In genomic region chr6:113848280-113848679, GRCh38 we compare ENCODE assay signal across 18 cellular contexts. TPM values are rescaled to one million over a fixed set of nuclear protein-coding genes. Genes with fewer than 3 reads are reported as not detected.
DNase-seq lines count a peak whose midpoint lies in the region; ATAC-seq, FAIRE-seq and TF ChIP-seq lines count a peak whose summit lies in the region.
"Had no signal": no experiment of that assay in that cellular context is flagged by ENCODE, and none has a peak within 500 bp of the region (broad histone marks: within the 10 kb centered on the region; RNA-seq: fewer than 3 reads in every experiment).

No MANE protein-coding gene starts in this region.

- no peak for TF ChIP-seq EP300 in SK-N-SH (IDR thresholded peaks at IDR 0.05; ENCODE audit: borderline replicate concordance in 1 of 2, low read depth in 1 of 2, low read length in 1 of 2)

- peaks cover 18% of the 10 kb centered on the region for H3F3A ChIP-seq in SK-N-SH (replicated peaks; ENCODE audit: insufficient read depth)

- H3K27ac Mint-ChIP-seq in naive thymus-derived CD4-positive, alpha-beta T cell = no peak overlapping the region
- H3K27ac Mint-ChIP-seq: CD4-positive, alpha-beta memory T cell; H9; HFFc6 had no signal

- peaks cover 0 to 4% (median 0%) of the 10 kb centered on the region in 11 donors for H3K9me3 Mint-ChIP-seq in naive thymus-derived CD4-positive, alpha-beta T cell
- H3K9me3 Mint-ChIP-seq: CD4-positive, alpha-beta memory T cell; H9; HFFc6 had no signal

- POLR2A ChIA-PET in HEK293 (lab: Yijun Ruan, JAX) = interaction anchor here (2.0 kb wide), 1 partner anchor 10 kb away, joined by 8 read pairs; no protein-coding TSS in a partner anchor
- POLR2A ChIA-PET in SK-N-SH (lab: Yijun Ruan, JAX) = no interaction called here
- POLR2A ChIA-PET in endothelial cell of umbilical vein (lab: Charles Lee) = no interaction called here
- POLR2A ChIA-PET in naive thymus-derived CD4-positive, alpha-beta T cell (lab: Charles Lee) = no interaction called here

- peaks cover 37 to 61% (median 49%) of the 10 kb centered on the region in 5 donors for H3K27me3 Mint-ChIP-seq in naive thymus-derived CD4-positive, alpha-beta T cell

- no peak for ATAC-seq in naive thymus-derived CD4-positive, alpha-beta T cell
- ATAC-seq in HG02610 (IDR thresholded peaks at IDR 0.05; ENCODE audit: unreplicated experiment) (no peak), GM18519 (IDR thresholded peaks at IDR 0.05; ENCODE audit: low FRiP score, unreplicated experiment) (no peak)
- ATAC-seq: A549 had no signal

- H3K9me3 ChIP-seq in HEK293 (ENCODE audit: control insufficient read depth, insufficient read depth, low read depth, low read length) = no peaks in the 10 kb centered on the region
- no peaks in the 10 kb centered on the region for H3K9me3 ChIP-seq in SK-N-SH
- no peaks in the 10 kb centered on the region for H3K9me3 ChIP-seq in endothelial cell of umbilical vein (replicated peaks; ENCODE audit: control insufficient read depth, insufficient read depth, low read length)
- no peaks in the 10 kb centered on the region for H3K9me3 ChIP-seq in naive thymus-derived CD4-positive, alpha-beta T cell (ENCODE audit: control insufficient read depth in 2 of 3, low read length in 3 of 3)
- H3K9me3 ChIP-seq: A549, BE2C had no signal

- no peak overlapping the region for H3K4me2 ChIP-seq in SK-N-SH
- no peak overlapping the region for H3K4me2 ChIP-seq in endothelial cell of umbilical vein (ENCODE audit: insufficient read depth, low read length)
- H3K4me2 ChIP-seq: A549 had no signal

- no peaks in the 10 kb centered on the region for H3K4me1 Mint-ChIP-seq in naive thymus-derived CD4-positive, alpha-beta T cell
- H3K4me1 Mint-ChIP-seq: CD4-positive, alpha-beta memory T cell had no signal

- H3K27ac ChIP-seq in HEK293 (ENCODE audit: extremely low read depth, low read depth, low read length) = no peak overlapping the region
- peak overlapping the region in 1 of 2 experiments; percentile 69; a peak in 1 of 4 replicates for H3K27ac ChIP-seq in SK-N-SH (ENCODE audit: low read depth in 2 of 2, low read length in 1 of 2)
- no peak overlapping the region for H3K27ac ChIP-seq in endothelial cell of umbilical vein (ENCODE audit: insufficient read depth, low read depth, low read length)
- no peak overlapping the region for H3K27ac ChIP-seq in naive thymus-derived CD4-positive, alpha-beta T cell (ENCODE audit: low read depth, low read length)
- H3K27ac ChIP-seq: A549, C4-2B, HL-60 had no signal

- H3K9ac ChIP-seq in SK-N-SH (no peak overlapping the region), endothelial cell of umbilical vein (replicated peaks; ENCODE audit: extremely low read depth, insufficient read depth, low read length) (no peak overlapping the region)

- no peak overlapping the region for H2AFZ ChIP-seq in SK-N-SH (ENCODE audit: low read depth)
- no peak overlapping the region for H2AFZ ChIP-seq in endothelial cell of umbilical vein (ENCODE audit: low read depth, low read length)

- no peak overlapping the region for H3K4me3 ChIP-seq in HEK293 (ENCODE audit: low read depth, low read length)
- no peak overlapping the region for H3K4me3 ChIP-seq in SK-N-SH (ENCODE audit: low read depth in 2 of 2, low read length in 1 of 2)
- H3K4me3 ChIP-seq in endothelial cell of umbilical vein (replicated peaks in 1 of 3; ENCODE audit: insufficient read depth in 1 of 3, low read depth in 1 of 3, low read length in 3 of 3) = no peak overlapping the region
- no peak overlapping the region for H3K4me3 ChIP-seq in naive thymus-derived CD4-positive, alpha-beta T cell (ENCODE audit: low read length)
- H3K4me3 ChIP-seq: A549 had no signal

- TF ChIP-seq POLR2A in endothelial cell of umbilical vein (IDR thresholded peaks at IDR 0.05; ENCODE audit: low read depth, low read length) = no peak

- H3K36me3 Mint-ChIP-seq in naive thymus-derived CD4-positive, alpha-beta T cell = no peaks in the 10 kb centered on the region
- H3K36me3 Mint-ChIP-seq: CD4-positive, alpha-beta memory T cell had no signal

- H3K4me1 ChIP-seq in HEK293 (ENCODE audit: control insufficient read depth, insufficient read depth, low read length) (no peaks in the 10 kb centered on the region), SK-N-SH (ENCODE audit: control insufficient read depth in 1 of 2, insufficient read depth in 2 of 2, low read depth in 1 of 2, low read length in 1 of 2) (peaks cover 0 to 9% of the 10 kb centered on the region in 2 experiments; a peak in 2 of 4 replicates), endothelial cell of umbilical vein (ENCODE audit: control insufficient read depth, extremely low read depth, insufficient read depth, low read length) (no peaks in the 10 kb centered on the region)
- H3K4me1 ChIP-seq in naive thymus-derived CD4-positive, alpha-beta T cell (ENCODE audit: control insufficient read depth in 2 of 2, insufficient read depth in 2 of 2, low read length in 2 of 2) = no peaks in the 10 kb centered on the region
- H3K4me1 ChIP-seq: A549 had no signal

- H3K79me2 ChIP-seq in SK-N-SH (ENCODE audit: insufficient read depth) (no peaks in the 10 kb centered on the region), endothelial cell of umbilical vein (ENCODE audit: control insufficient read depth, insufficient read depth, low read length) (no peaks in the 10 kb centered on the region)

- no peak overlapping the region for H3K4me3 Mint-ChIP-seq in naive thymus-derived CD4-positive, alpha-beta T cell
- H3K4me3 Mint-ChIP-seq: CD4-positive, alpha-beta memory T cell; H9; HFFc6 had no signal

- CTCF ChIA-PET in HEK293 (lab: Yijun Ruan, JAX) (no interaction called here), SK-N-SH (lab: Yijun Ruan, JAX) (interaction anchor here (1.5 kb wide), 1 partner anchor 11 kb away, joined by 11 read pairs; no protein-coding TSS in a partner anchor), endothelial cell of umbilical vein (lab: Charles Lee) (no interaction called here)
- CTCF ChIA-PET in naive thymus-derived CD4-positive, alpha-beta T cell (lab: Charles Lee) = no interaction called here

- H3K9me2 ChIP-seq in SK-N-SH = no peaks in the 10 kb centered on the region

- no TSS peak for BruUV-seq in endothelial cell of umbilical vein (replicated peaks; lab: Mats Ljungman, UMichigan)

- no peak for TF ChIP-seq RAD21 in SK-N-SH (IDR thresholded peaks at IDR 0.05; ENCODE audit: low read length)

- DNase-seq in SK-N-SH = no peak
- DNase-seq in endothelial cell of umbilical vein (ENCODE audit: low read depth, low spot score) = no peak
- DNase-seq in naive thymus-derived CD4-positive, alpha-beta T cell = no peak
- DNase-seq: BE2C; CD4-positive, alpha-beta memory T cell; COR-L47; GOT3; H9; HFFc6; KBM-7 had no signal

- no peaks in the 10 kb centered on the region for H4K20me1 ChIP-seq in SK-N-SH (ENCODE audit: insufficient read depth)
- H4K20me1 ChIP-seq in endothelial cell of umbilical vein (replicated peaks; ENCODE audit: control insufficient read depth, extremely low read depth, insufficient read depth, low read length) = no peaks in the 10 kb centered on the region

- intact Hi-C loops in endothelial cell of umbilical vein (cut with micrococcal nuclease) = no loop called here
- intact Hi-C loops in naive thymus-derived CD4-positive, alpha-beta T cell (cut with micrococcal nuclease) = no loop called here

- dilution Hi-C loops in endothelial cell of umbilical vein (cut with MboI; ENCODE audit: extremely low pct_ligation_motif_present, low sequenced_read_pairs) = no loop called here

- H3K36me3 ChIP-seq in HEK293 (ENCODE audit: control insufficient read depth in 2 of 2, insufficient read depth in 1 of 2, low read length in 2 of 2) (no peaks in the 10 kb centered on the region), SK-N-SH (replicated peaks in 1 of 2; ENCODE audit: control insufficient read depth in 1 of 2, insufficient read depth in 2 of 2, low read length in 1 of 2) (no peaks in the 10 kb centered on the region), endothelial cell of umbilical vein (ENCODE audit: control insufficient read depth in 2 of 2, extremely low read depth in 1 of 2, insufficient read depth in 2 of 2, low read length in 2 of 2) (no peaks in the 10 kb centered on the region)
- H3K36me3 ChIP-seq in naive thymus-derived CD4-positive, alpha-beta T cell (ENCODE audit: control insufficient read depth in 2 of 3, insufficient read depth in 3 of 3, low read length in 3 of 3) = no peaks in the 10 kb centered on the region
- H3K36me3 ChIP-seq: BE2C had no signal

- no peak for TF ChIP-seq CTCF in HEK293 (tag by site-specific recombination; IDR thresholded peaks at IDR 0.05)
- TF ChIP-seq CTCF in SK-N-SH (IDR thresholded peaks at IDR 0.05) = no peak
- TF ChIP-seq CTCF in endothelial cell of umbilical vein (IDR thresholded peaks at IDR 0.05; ENCODE audit: extremely low read depth in 1 of 2, insufficient read depth in 1 of 2, low read depth in 1 of 2, low read length in 2 of 2) = no peak

- no peaks in the 10 kb centered on the region for H3K9me1 ChIP-seq in endothelial cell of umbilical vein (replicated peaks; ENCODE audit: control insufficient read depth, extremely low read depth, insufficient read depth, low read length)

- H3K27me3 ChIP-seq in SK-N-SH (ENCODE audit: insufficient read depth) = no peaks in the 10 kb centered on the region
- H3K27me3 ChIP-seq in endothelial cell of umbilical vein (ENCODE audit: control insufficient read depth in 2 of 2, insufficient read depth in 2 of 2, low read length in 2 of 2) = no peaks in the 10 kb centered on the region
- H3K27me3 ChIP-seq in naive thymus-derived CD4-positive, alpha-beta T cell (ENCODE audit: control insufficient read depth in 2 of 2, insufficient read depth in 2 of 2, low read length in 2 of 2) = peaks cover 0 to 3% of the 10 kb centered on the region in 2 donors
- H3K27me3 ChIP-seq: BE2C had no signal

- no peak for FAIRE-seq in endothelial cell of umbilical vein (lab: Jason Lieb, UNC)
- FAIRE-seq: A549, GM12891 had no signal

TF ChIP-seq in HEK293, 187 proteins besides CTCF, POLR2A, EP300 and RAD21 (continues in another document):
- TF ChIP-seq ZNF324 (tag by site-specific recombination; IDR thresholded peaks at IDR 0.05) = no peak

TF ChIP-seq in endothelial cell of umbilical vein, 7 proteins besides CTCF, POLR2A, EP300 and RAD21 (continues in another document):
- TF ChIP-seq JUN (IDR thresholded peaks at IDR 0.05; ENCODE audit: borderline replicate concordance, insufficient read depth, insufficient read length, low read depth) = no peak

RNA-seq across cellular contexts. Expression of gene MARCKS, which starts 8.9 kb away (rescaled TPM):
- 54.4 and 61.4 TPM in 2 replicates for polyA plus RNA-seq in SK-N-SH (2012; rRNA removed)
- 60.1 and 82.6 TPM in 2 replicates for polyA plus RNA-seq in SK-N-SH (2012; cell fraction: cytosol; rRNA removed)
- polyA plus RNA-seq in SK-N-SH (2012; cell fraction: nucleus; rRNA removed) = 47.3 and 49.0 TPM in 2 replicates
- total RNA-seq in endothelial cell of umbilical vein = 315 and 320 TPM in 2 replicates
- 49.4 and 59.5 TPM in 2 replicates for polyA plus RNA-seq in endothelial cell of umbilical vein
- polyA plus RNA-seq in endothelial cell of umbilical vein (2011; cell fraction: cytosol; rRNA removed) = 48.1 and 49.8 TPM in 2 replicates
- polyA plus RNA-seq in endothelial cell of umbilical vein (2011; cell fraction: nucleus; rRNA removed) = 29.3 and 49.6 TPM in 2 replicates
- polyA plus RNA-seq in endothelial cell of umbilical vein (2012) = 92.8 and 127 TPM in 2 replicates
- polyA minus RNA-seq in endothelial cell of umbilical vein = 50.2 and 68.0 TPM in 2 replicates
- 0.41 TPM for polyA minus RNA-seq in endothelial cell of umbilical vein (2011; cell fraction: cytosol; rRNA and poly(A)+ RNA removed)
- 47.8 and 63.8 TPM in 2 replicates for polyA minus RNA-seq in endothelial cell of umbilical vein (2011; cell fraction: nucleus; rRNA and poly(A)+ RNA removed)
- 10 to 100 TPM in 1 of 5 experiments, 1 to 10 TPM in 3, under 1 TPM in 1; 0.05 to 31.6 (median 4.7) TPM for total RNA-seq in naive thymus-derived CD4-positive, alpha-beta T cell
- not detected for polyA plus RNA-seq in naive thymus-derived CD4-positive, alpha-beta T cell
- total RNA-seq: G401 had no signal

Comparison
In these comparisons a context has a peak if more than half of its experiments do, and no peak if none do; other contexts are left out.
1. RNA of gene MARCKS, which starts 8.9 kb away (polyA plus RNA-seq): 47.3 to 82.6 TPM in SK-N-SH and 29.3 to 127 TPM in endothelial cell of umbilical vein; not detected in naive thymus-derived CD4-positive, alpha-beta T cell; every median in the first group is over 10 times any median in the second.